Comparison of ENCODE assay signal across 14 cellular contexts in the genomic region with DNA sequence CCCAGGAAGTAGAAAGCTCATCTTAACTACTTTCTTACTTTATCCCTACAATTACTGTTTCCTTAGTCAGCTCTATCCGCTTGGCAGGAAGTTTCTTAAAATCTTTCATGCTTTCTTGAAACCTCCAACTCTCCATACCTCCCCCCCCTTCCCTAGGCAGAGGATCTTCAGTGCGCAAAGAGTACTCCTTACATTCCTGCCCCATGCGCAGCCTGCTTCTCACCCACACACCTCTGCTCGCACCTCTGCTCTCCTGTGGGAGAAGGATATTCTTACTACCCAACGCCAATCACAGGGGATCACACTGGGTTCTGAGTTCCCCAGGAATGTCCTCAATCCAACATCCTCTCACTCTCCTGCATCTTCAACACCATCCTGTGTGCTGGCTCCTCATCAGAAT.
"Had no signal": no experiment of that assay in that cellular context is flagged by ENCODE, and none has a peak within 500 bp of the region (broad histone marks: within the 10 kb centered on the region; RNA-seq: fewer than 3 reads in every experiment).

No MANE protein-coding gene starts in this region.

- H3K27me3 Mint-ChIP-seq: activated CD4-positive, alpha-beta memory T cell treated with anti-CD3 and anti-CD28 coated beads, Interleukin-2, amount 10 ng/mL, durations not matched to agents 7 days and 5 days; dendritic cell treated with granulocyte-macrophage colony-stimulating factor and Interleukin-4, amounts not matched to agents 40 ng/mL and 50 ng/mL, for 4 days; memory B cell had no signal

- DNase-seq: activated CD4-positive, alpha-beta memory T cell treated with anti-CD3 and anti-CD28 coated beads, Interleukin-2, amount 10 ng/mL, durations not matched to agents 7 days and 5 days; activated naive CD4-positive, alpha-beta T cell treated with anti-CD3 and anti-CD28 coated beads for 36 hours; adrenal gland; central memory CD4-positive, alpha-beta T cell; glutamatergic neuron; left ventricle myocardium inferior; posterior cingulate gyrus; stomach; T-helper 2 cell had no signal

- H3K4me3 ChIP-seq: adrenal gland, left ventricle myocardium inferior, skin epidermis, stomach, thoracic aorta had no signal

- H3K27ac ChIP-seq: adrenal gland, left ventricle myocardium inferior, stomach, thoracic aorta had no signal

- H3K9me3 ChIP-seq: adrenal gland, left ventricle myocardium inferior, stomach, thoracic aorta had no signal

- H3K36me3 ChIP-seq: adrenal gland, left ventricle myocardium inferior, stomach, thoracic aorta had no signal

- ATAC-seq: activated CD4-positive, CD25-positive, alpha-beta regulatory T cell treated with anti-CD3 and anti-CD28 coated beads, Interleukin-2, amount 50 U/mL, for 24 hours had no signal

- H3K27me3 ChIP-seq: adrenal gland, stomach had no signal

- H3K27ac Mint-ChIP-seq: activated CD4-positive, alpha-beta memory T cell treated with anti-CD3 and anti-CD28 coated beads, Interleukin-2, amount 10 ng/mL, durations not matched to agents 7 days and 5 days; activated naive CD4-positive, alpha-beta T cell treated with anti-CD3 and anti-CD28 coated beads for 36 hours; memory B cell had no signal

- H3K9me3 Mint-ChIP-seq: activated CD4-positive, alpha-beta memory T cell treated with anti-CD3 and anti-CD28 coated beads, Interleukin-2, amount 10 ng/mL, durations not matched to agents 7 days and 5 days; activated naive CD4-positive, alpha-beta T cell treated with anti-CD3 and anti-CD28 coated beads for 36 hours; dendritic cell treated with granulocyte-macrophage colony-stimulating factor and Interleukin-4, amounts not matched to agents 40 ng/mL and 50 ng/mL, for 4 days; memory B cell had no signal

- H3K4me3 Mint-ChIP-seq: activated CD4-positive, alpha-beta memory T cell treated with anti-CD3 and anti-CD28 coated beads, Interleukin-2, amount 10 ng/mL, durations not matched to agents 7 days and 5 days; activated naive CD4-positive, alpha-beta T cell treated with anti-CD3 and anti-CD28 coated beads for 36 hours; dendritic cell treated with granulocyte-macrophage colony-stimulating factor and Interleukin-4, amounts not matched to agents 40 ng/mL and 50 ng/mL, for 4 days; memory B cell had no signal
